In genomic region chrX:140157611-140158010, GRCh38 we compare ENCODE assay signal across 21 cellular contexts.
DNase-seq lines count a peak whose midpoint lies in the region; ATAC-seq and TF ChIP-seq lines count a peak whose summit lies in the region.
"Had no signal": no experiment of that assay in that cellular context is flagged by ENCODE, and none has a peak within 500 bp of the region (broad histone marks: within the 10 kb centered on the region; RNA-seq: fewer than 3 reads in every experiment).

No MANE protein-coding gene starts in this region.

- H3K9me3 ChIP-seq in fibroblast of lung (ENCODE audit: control insufficient read depth, insufficient read depth, low read depth, low read length), result no peaks in the 10 kb centered on the region
- no peaks in the 10 kb centered on the region for H3K9me3 ChIP-seq in neural progenitor cell (ENCODE audit: low read depth)
- no peaks in the 10 kb centered on the region for H3K9me3 ChIP-seq in MM.1S (replicated peaks; ENCODE audit: insufficient read depth, low read length)
- H3K9me3 ChIP-seq: ascending aorta had no signal

- H3K9me3 Mint-ChIP-seq in neural progenitor cell, result peaks cover 18% of the 10 kb centered on the region
- H3K9me3 Mint-ChIP-seq: stimulated activated memory B cell treated with anti-CD40 and anti-IgM and Interleukin-4, amounts not matched to agents 10 μg/mL and 1 μg/mL and 100 μg/mL, for 72 hours had no signal

- in situ Hi-C loops in SK-MEL-5 (cut with HindIII; ENCODE audit: low pct_unique_long_range_greater_than_20kb, low sequenced_read_pairs) (no loop called here), G401 (cut with HindIII; ENCODE audit: low sequenced_read_pairs) (no loop called here)

- H3K4me1 Mint-ChIP-seq in neural progenitor cell, result peaks cover 14% of the 10 kb centered on the region
- H3K4me1 Mint-ChIP-seq: stimulated activated memory B cell treated with anti-CD40 and anti-IgM and Interleukin-4, amounts not matched to agents 10 μg/mL and 1 μg/mL and 100 μg/mL, for 72 hours had no signal

- H3K79me2 ChIP-seq in fibroblast of lung (ENCODE audit: control insufficient read depth, insufficient read depth, low read length), result no peaks in the 10 kb centered on the region
- no peaks in the 10 kb centered on the region for H3K79me2 ChIP-seq in neural progenitor cell (ENCODE audit: low read depth)
- no peaks in the 10 kb centered on the region for H3K79me2 ChIP-seq in MM.1S (ENCODE audit: low read length)

- peaks cover 2% of the 10 kb centered on the region for H3K36me3 Mint-ChIP-seq in neural progenitor cell
- H3K36me3 Mint-ChIP-seq: stimulated activated memory B cell treated with anti-CD40 and anti-IgM and Interleukin-4, amounts not matched to agents 10 μg/mL and 1 μg/mL and 100 μg/mL, for 72 hours had no signal

- TF ChIP-seq CTCF in fibroblast of lung (conservative IDR thresholded peaks at IDR 0.05 in 1 of 2, IDR thresholded peaks at IDR 0.05 in 1 of 2; ENCODE audit: low read depth in 1 of 2, low read length in 2 of 2) (no peak), neural progenitor cell (IDR thresholded peaks at IDR 0.05) (no peak), MM.1S (IDR thresholded peaks at IDR 0.05; ENCODE audit: low read length) (no peak)

- DNase-seq in GM03348 (ENCODE audit: low spot score), result peak; percentile 4
- peak; percentile 60 for DNase-seq in SK-MEL-5 (ENCODE audit: low read depth, low spot score)
- DNase-seq in fibroblast of lung (ENCODE audit: low read depth in 2 of 2), result peak; percentile 12 to 93
- DNase-seq in neural progenitor cell (ENCODE audit: low spot score), result peak; percentile 59
- DNase-seq in stimulated activated naive CD4-positive, alpha-beta T cell (lab: John Stamatoyannopoulos, UW), result no peak
- no peak for DNase-seq in G401 (ENCODE audit: low spot score)
- no peak for DNase-seq in Right ventricle myocardium inferior (ENCODE audit: missing footprints)
- DNase-seq in MM.1S, result no peak
- DNase-seq: activated CD4-positive, CD25-positive, alpha-beta regulatory T cell; activated effector memory CD4-positive, alpha-beta T cell treated with anti-CD3 and anti-CD28 coated beads, Interleukin-2, amount 50 U/mL, for 16 hours; AML-193; DMS53; dorsolateral prefrontal cortex; KBM-7; mesenchymal stem cell; NCI-H1436; NCI-H2227 treated with DMSO at 0.1 percent for 48 hours; nucleus accumbens; upper lobe of left lung had no signal

- H3K36me3 ChIP-seq in fibroblast of lung (ENCODE audit: control insufficient read depth, insufficient read depth, low read length) (no peaks in the 10 kb centered on the region), neural progenitor cell (no peaks in the 10 kb centered on the region), MM.1S (replicated peaks; ENCODE audit: insufficient read depth, low read length) (no peaks in the 10 kb centered on the region)
- H3K36me3 ChIP-seq: ascending aorta, upper lobe of left lung had no signal

- H3K27me3 ChIP-seq in fibroblast of lung (ENCODE audit: control insufficient read depth, insufficient read depth, low read length) (no peaks in the 10 kb centered on the region), neural progenitor cell (no peaks in the 10 kb centered on the region), MM.1S (replicated peaks; ENCODE audit: insufficient read depth, low read length) (no peaks in the 10 kb centered on the region)
- H3K27me3 ChIP-seq: ascending aorta, upper lobe of left lung had no signal

- H3K27ac ChIP-seq in fibroblast of lung (ENCODE audit: insufficient read depth, low read length), result no peak overlapping the region
- H3K27ac ChIP-seq in neural progenitor cell, result no peak overlapping the region
- H3K27ac ChIP-seq in MM.1S (ENCODE audit: low read length), result no peak overlapping the region
- H3K27ac ChIP-seq: ascending aorta, dorsolateral prefrontal cortex, upper lobe of left lung had no signal

- H3K27ac Mint-ChIP-seq in neural progenitor cell, result peak overlapping the region; percentile 83
- H3K27ac Mint-ChIP-seq: stimulated activated memory B cell treated with anti-CD40 and anti-IgM and Interleukin-4, amounts not matched to agents 10 μg/mL and 1 μg/mL and 100 μg/mL, for 72 hours had no signal

- H3F3A ChIP-seq in neural progenitor cell (ENCODE audit: low read depth) (no peaks in the 10 kb centered on the region), MM.1S (ENCODE audit: insufficient read depth, low read length) (no peaks in the 10 kb centered on the region)

- H3K4me2 ChIP-seq in fibroblast of lung (ENCODE audit: extremely low read depth, insufficient read depth, low read length), result no peak overlapping the region
- peak overlapping the region; percentile 6 for H3K4me2 ChIP-seq in neural progenitor cell
- H3K4me2 ChIP-seq in MM.1S (ENCODE audit: low read depth, low read length), result no peak overlapping the region

- H3K4me1 ChIP-seq in fibroblast of lung (ENCODE audit: control insufficient read depth, extremely low read depth, insufficient read depth, low read length) (no peaks in the 10 kb centered on the region), neural progenitor cell (no peaks in the 10 kb centered on the region), MM.1S (ENCODE audit: low read length) (no peaks in the 10 kb centered on the region)
- H3K4me1 ChIP-seq: ascending aorta, upper lobe of left lung had no signal

- H3K4me3 Mint-ChIP-seq in neural progenitor cell, result peak overlapping the region; percentile 7
- H3K4me3 Mint-ChIP-seq: stimulated activated memory B cell treated with anti-CD40 and anti-IgM and Interleukin-4, amounts not matched to agents 10 μg/mL and 1 μg/mL and 100 μg/mL, for 72 hours had no signal

- no peaks in the 10 kb centered on the region for H3K9me2 ChIP-seq in MM.1S (replicated peaks; ENCODE audit: insufficient read depth, low read length)

- H3K9ac ChIP-seq in fibroblast of lung (ENCODE audit: insufficient read depth, low read length), result no peak overlapping the region
- H3K9ac ChIP-seq in neural progenitor cell, result no peak overlapping the region
- H3K9ac ChIP-seq in MM.1S (ENCODE audit: low read length), result no peak overlapping the region

- H3K4me3 ChIP-seq in fibroblast of lung (replicated peaks in 1 of 4; ENCODE audit: control extremely low read depth in 1 of 4, insufficient read depth in 1 of 4, low read depth in 3 of 4, low read length in 4 of 4) (no peak overlapping the region), neural progenitor cell (no peak overlapping the region), MM.1S (ENCODE audit: low read length) (no peak overlapping the region)
- H3K4me3 ChIP-seq: ascending aorta, dorsolateral prefrontal cortex, upper lobe of left lung had no signal

- H2AFZ ChIP-seq in fibroblast of lung (ENCODE audit: low read length), result no peak overlapping the region
- no peak overlapping the region for H2AFZ ChIP-seq in neural progenitor cell (replicated peaks)
- H2AFZ ChIP-seq in MM.1S (ENCODE audit: low read length), result no peak overlapping the region

- ATAC-seq in Right ventricle myocardium inferior, result no peak
- ATAC-seq: stimulated activated memory B cell treated with anti-CD40 and anti-IgM and Interleukin-4, amounts not matched to agents 10 μg/mL and 1 μg/mL and 100 μg/mL, for 72 hours had no signal

- H3K27me3 Mint-ChIP-seq in neural progenitor cell (ENCODE audit: insufficient read depth, low read depth), result peaks cover 3% of the 10 kb centered on the region
- H3K27me3 Mint-ChIP-seq: stimulated activated memory B cell treated with anti-CD40 and anti-IgM and Interleukin-4, amounts not matched to agents 10 μg/mL and 1 μg/mL and 100 μg/mL, for 72 hours had no signal

- H4K20me1 ChIP-seq in fibroblast of lung (ENCODE audit: control insufficient read depth, extremely low read depth, insufficient read depth, low read length) (no peaks in the 10 kb centered on the region), neural progenitor cell (ENCODE audit: low read depth) (no peaks in the 10 kb centered on the region), MM.1S (ENCODE audit: insufficient read depth, low read length) (no peaks in the 10 kb centered on the region)

- intact Hi-C loops in Right ventricle myocardium inferior (cut with DNase I), result no loop called here

Comparison
In these comparisons a context has a peak if more than half of its experiments do, and no peak if none do; other contexts are left out.
1. DNase-seq: peak in GM03348 (single experiment), SK-MEL-5 (single experiment), fibroblast of lung (2 of 2) and neural progenitor cell (single experiment); none in stimulated activated naive CD4-positive, alpha-beta T cell (0 of 6), G401 (single experiment), Right ventricle myocardium inferior (single experiment) and MM.1S (single experiment).